Comparison of ENCODE assay signal across 8 cellular contexts in genomic region chr6:36986704-36987047, GRCh38. TPM values are rescaled to one million over a fixed set of nuclear protein-coding genes. Genes with fewer than 3 reads are reported as not detected.
DNase-seq lines count a peak whose midpoint lies in the region; ATAC-seq, FAIRE-seq and TF ChIP-seq lines count a peak whose summit lies in the region.

No MANE protein-coding gene starts in this region.

- H3K4me2 ChIP-seq in K562 (ENCODE audit: insufficient read depth, low read length) (peak overlapping the region; percentile 94), mesendoderm (ENCODE audit: low read length) (peak overlapping the region; percentile 75)

- intact Hi-C loops in K562 (cut with micrococcal nuclease), result loop anchor here (5.0 kb wide), 1 partner anchor 99 kb away; the partner anchor contains the start of gene C6orf89
- intact Hi-C loops in aorta (cut with DNase I), result no loop called here

- peak; percentile 11 for ATAC-seq in HG03159 (IDR thresholded peaks at IDR 0.05; ENCODE audit: unreplicated experiment)
- ATAC-seq in K562, result peak; percentile 32
- no peak for ATAC-seq in aorta (ENCODE audit: low FRiP score)
- no peak for ATAC-seq in GM19467 (IDR thresholded peaks at IDR 0.05; ENCODE audit: unreplicated experiment)

- TF ChIP-seq RAD21 in K562 (CRISPR knock-in tag; conservative IDR thresholded peaks at IDR 0.05 in 1 of 2, IDR thresholded peaks at IDR 0.05 in 1 of 2), result no peak

- TF ChIP-seq POLR2A in K562 (conservative IDR thresholded peaks at IDR 0.05), result no peak

- H3K9me1 ChIP-seq in K562 (ENCODE audit: control insufficient read depth, insufficient read depth, low read length), result peaks cover 7% of the 10 kb centered on the region

- in situ Hi-C loops in K562 (cut with MboI), result no loop called here

- 2% methylated on average over 8 of the region's 8 CpGs for WGBS in K562 (ENCODE audit: insufficient coverage, low coverage, missing lambda C conversion rate)
- no CpG with 5 or more reads among the region's 8 CpGs for WGBS in mesendoderm (ENCODE audit: extremely low coverage, insufficient coverage, low lambda C conversion rate)
- 0 to 1% methylated on average over 8 of the region's 8 CpGs for WGBS in aorta, 2 donors

- H3K9ac ChIP-seq in K562 (ENCODE audit: insufficient read depth in 1 of 2, low read depth in 2 of 2, low read length in 2 of 2) (peak overlapping the region; percentile 84 to 99), mesendoderm (ENCODE audit: low read length) (peak overlapping the region; percentile 94)

- peak overlapping the region; percentile 95 for H3K4me3 ChIP-seq in K562
- H3K4me3 ChIP-seq in mesendoderm (ENCODE audit: low read length), result peak overlapping the region; percentile 78
- H3K4me3 ChIP-seq in aorta (ENCODE audit: low read length in 2 of 2), result peak overlapping the region; percentile 35 to 80

- TF ChIP-seq EP300 in K562 (IDR thresholded peaks at IDR 0.05; ENCODE audit: low read length), result no peak

- H4K8ac ChIP-seq in mesendoderm (ENCODE audit: low read depth, low read length), result peak overlapping the region; percentile 88

- H3K79me2 ChIP-seq in K562 (ENCODE audit: control insufficient read depth, insufficient read depth, low read length), result peaks cover 51% of the 10 kb centered on the region
- H3K79me2 ChIP-seq in mesendoderm (ENCODE audit: control insufficient read depth, insufficient read depth, low read length), result peaks cover 40% of the 10 kb centered on the region

- H4K20me1 ChIP-seq in K562 (replicated peaks; ENCODE audit: control insufficient read depth, insufficient read depth, low read length), result peaks cover 23% of the 10 kb centered on the region

- no peaks in the 10 kb centered on the region; the same call in 1 of the 2 replicates for H3K9me3 ChIP-seq in K562 (replicated peaks; ENCODE audit: control insufficient read depth, insufficient read depth, low read depth, low read length)
- no peaks in the 10 kb centered on the region for H3K9me3 ChIP-seq in aorta (ENCODE audit: control insufficient read depth, low read length)

- no peak overlapping the region for H2BK5ac ChIP-seq in mesendoderm (ENCODE audit: low read length)

- peaks cover 25 to 26% of the 10 kb centered on the region in 2 experiments for H3K4me1 ChIP-seq in K562 (replicated peaks in 1 of 2; ENCODE audit: control insufficient read depth in 2 of 2, insufficient read depth in 2 of 2, low read length in 2 of 2)
- H3K4me1 ChIP-seq in mesendoderm (ENCODE audit: control insufficient read depth, low read depth, low read length), result peaks cover 22% of the 10 kb centered on the region
- H3K4me1 ChIP-seq in aorta (ENCODE audit: control insufficient read depth in 1 of 2, insufficient read depth in 2 of 2, low read length in 2 of 2), result peaks cover 2 to 5% of the 10 kb centered on the region in 2 donors

- peak overlapping the region; percentile 92 for H3K18ac ChIP-seq in mesendoderm (ENCODE audit: low read length)

- peak overlapping the region; percentile 47 for H4K5ac ChIP-seq in mesendoderm (ENCODE audit: low read length)

- no peak overlapping the region for H2AK5ac ChIP-seq in mesendoderm (ENCODE audit: low read length)

- POLR2A ChIA-PET in K562 (lab: Yijun Ruan, JAX), result interaction anchor here (0.6 to 2.5 kb wide), 13 partner anchors 9 to 564 kb away, joined by 3 to 6 read pairs (median 3); partner anchors contain the start of genes PI16 and PPIL1

- H3K4ac ChIP-seq in mesendoderm (ENCODE audit: low read depth, low read length), result peak overlapping the region; percentile 48

- no peak overlapping the region for H2BK15ac ChIP-seq in mesendoderm (replicated peaks; ENCODE audit: low read depth)

- H3K56ac ChIP-seq in mesendoderm (ENCODE audit: low read length), result peak overlapping the region; percentile 92

- H3K27ac ChIP-seq in C4-2B (peak overlapping the region; percentile 93), K562 (ENCODE audit: extremely low read depth, low read depth, low read length) (peak overlapping the region; percentile 84), mesendoderm (ENCODE audit: low read depth, low read length) (peak overlapping the region; percentile 60), aorta (ENCODE audit: low read depth in 1 of 2, low read length in 2 of 2) (peak overlapping the region; percentile 23 to 79)

- H2AFZ ChIP-seq in K562 (ENCODE audit: low read depth, low read length), result peak overlapping the region; percentile 86

- peak; percentile 71 for FAIRE-seq in K562 (lab: Jason Lieb, UNC)

- CTCF ChIA-PET in K562 (lab: Yijun Ruan, JAX; ENCODE audit: low intra/inter-chr PET ratio), result no interaction called here

- H3K23ac ChIP-seq in mesendoderm (ENCODE audit: low read length), result no peak overlapping the region

- H3K36me3 ChIP-seq in K562 (ENCODE audit: control insufficient read depth, insufficient read depth, low read length) (peaks cover 23% of the 10 kb centered on the region), mesendoderm (ENCODE audit: control insufficient read depth, insufficient read depth, low read length) (peaks cover 1% of the 10 kb centered on the region), aorta (ENCODE audit: control insufficient read depth in 1 of 2, insufficient read depth in 2 of 2, low read length in 1 of 2) (no peaks in the 10 kb centered on the region)

- BruUV-seq in K562 (replicated peaks; lab: Mats Ljungman, UMichigan), result no TSS peak

- DNase-seq in K562 (ENCODE audit: extremely low read depth in 1 of 4, low spot score in 3 of 4) (peak in 1 of 4 experiments; percentile 37), mesendoderm (no peak), aorta (no peak), NCI-H2171 treated with DMSO at 0.1 percent for 48 hours (lab: John Stamatoyannopoulos, UW) (no peak), iPS-NIHi11 (ENCODE audit: low spot score) (no peak)

- peaks cover 16% of the 10 kb centered on the region for H3K79me1 ChIP-seq in mesendoderm (ENCODE audit: low read length)

- peak overlapping the region; percentile 65 for H2BK120ac ChIP-seq in mesendoderm (ENCODE audit: low read depth, low read length)

- H3K27me3 ChIP-seq in K562 (ENCODE audit: control insufficient read depth in 2 of 2, insufficient read depth in 2 of 2, low read length in 2 of 2) (peaks cover 0 to 2% of the 10 kb centered on the region in 2 experiments; a peak in 2 of 5 replicates), mesendoderm (ENCODE audit: insufficient read depth, low read length, poor library complexity) (no peaks in the 10 kb centered on the region), aorta (ENCODE audit: control insufficient read depth in 1 of 2, insufficient read depth in 2 of 2, low read length in 1 of 2) (no peaks in the 10 kb centered on the region)

- TF ChIP-seq CTCF in C4-2B (conservative IDR thresholded peaks at IDR 0.05) (no peak), K562 (IDR thresholded peaks at IDR 0.05 in 2 of 3, conservative IDR thresholded peaks at IDR 0.05 in 1 of 3; ENCODE audit: insufficient read depth in 2 of 3, low read depth in 1 of 3, low read length in 3 of 3) (no peak)

RNA-seq across cellular contexts. Expression of gene MTCH1, which starts 0.7 kb away (rescaled TPM):
- total RNA-seq in K562 (2011; cell fraction: chromatin; rRNA removed; ENCODE audit: low replicate concordance), result 102 and 218 TPM in 2 replicates
- total RNA-seq in K562 (2011; cell fraction: nucleolus; rRNA removed), result 162 and 195 TPM in 2 replicates
- total RNA-seq in K562 (2011; cell fraction: nucleoplasm; rRNA removed), result 126 and 134 TPM in 2 replicates
- total RNA-seq in K562 (2014; rRNA removed), result 118 and 148 TPM in 2 replicates
- 98.3 and 112 TPM in 2 replicates for total RNA-seq in K562 (2014; rRNA removed; fragmentation: Illumina TruSeq; extraction: Trizol)
- 114 and 122 TPM in 2 replicates for total RNA-seq in K562 (2015; rRNA removed; fragmentation: Illumina TruSeq; extraction: Trizol)
- 153 and 161 TPM in 2 replicates for total RNA-seq in K562 (2021)
- polyA plus RNA-seq in K562 (2011; rRNA removed), result 135 and 137 TPM in 2 replicates
- polyA plus RNA-seq in K562 (2011; cell fraction: cytosol; rRNA removed), result 156 and 157 TPM in 2 replicates
- polyA plus RNA-seq in K562 (2011; cell fraction: nucleus; rRNA removed), result 338 and 345 TPM in 2 replicates
- polyA plus RNA-seq in K562 (2012), result 148 and 189 TPM in 2 replicates
- polyA plus RNA-seq in K562 (2014; fragmentation: Illumina TruSeq; extraction: Trizol), result 125 and 128 TPM in 2 replicates
- 10 to 100 TPM in 1 of 2 experiments, 1 to 10 TPM in 1; 7.9 to 14.1 TPM for polyA plus RNA-seq in K562 (2014; fragmentation: Nextera tagmentation; extraction: Ambion mirVana)
- 102 and 116 TPM in 2 replicates for polyA plus RNA-seq in K562 (2014; rRNA removed)
- polyA minus RNA-seq in K562 (2011; rRNA and poly(A)+ RNA removed), result 101 and 125 TPM in 2 replicates
- polyA minus RNA-seq in K562 (2011; cell fraction: cytosol; rRNA and poly(A)+ RNA removed), result 65.4 and 66.7 TPM in 2 replicates
- 139 and 166 TPM in 2 replicates for polyA minus RNA-seq in K562 (2011; cell fraction: nucleus; rRNA and poly(A)+ RNA removed)
- 117 TPM for polyA plus RNA-seq in mesendoderm (2013, experiment 1 of 2)
- polyA plus RNA-seq in mesendoderm (2013, experiment 2 of 2), result 118 TPM
- 100 to 1,000 TPM; 171 to 180 TPM for total RNA-seq in aorta
- 100 to 1,000 TPM; 152 to 193 TPM for polyA plus RNA-seq in aorta

RNA-seq across cellular contexts. Expression of gene FGD2, which starts 18.8 kb away (rescaled TPM):
- total RNA-seq in K562 (2011; cell fraction: chromatin; rRNA removed; ENCODE audit: low replicate concordance), result 0.30 and 0.49 TPM in 2 replicates
- total RNA-seq in K562 (2011; cell fraction: nucleolus; rRNA removed), result 0.13 TPM in 1 of 2 replicates, not detected in the other
- total RNA-seq in K562 (2011; cell fraction: nucleoplasm; rRNA removed), result 0.37 TPM in 1 of 2 replicates, not detected in the other
- total RNA-seq in K562 (2014; rRNA removed), result 0.04 TPM in 1 of 2 replicates, not detected in the other
- total RNA-seq in K562 (2014; rRNA removed; fragmentation: Illumina TruSeq; extraction: Trizol), result not detected in 2 replicates
- 0.15 TPM in 1 of 2 replicates, not detected in the other for total RNA-seq in K562 (2015; rRNA removed; fragmentation: Illumina TruSeq; extraction: Trizol)
- 0.13 TPM in 1 of 2 replicates, not detected in the other for total RNA-seq in K562 (2021)
- 0.04 TPM in 1 of 2 replicates, not detected in the other for polyA plus RNA-seq in K562 (2011; rRNA removed)
- polyA plus RNA-seq in K562 (2011; cell fraction: cytosol; rRNA removed), result 0.04 and 0.06 TPM in 2 replicates
- 0.15 and 0.44 TPM in 2 replicates for polyA plus RNA-seq in K562 (2011; cell fraction: nucleus; rRNA removed)
- 0.17 and 0.42 TPM in 2 replicates for polyA plus RNA-seq in K562 (2012)
- not detected in 2 replicates for polyA plus RNA-seq in K562 (2014; fragmentation: Illumina TruSeq; extraction: Trizol)
- not detected for polyA plus RNA-seq in K562 (2014; fragmentation: Nextera tagmentation; extraction: Ambion mirVana)
- polyA plus RNA-seq in K562 (2014; rRNA removed), result 0.09 TPM in 1 of 2 replicates, not detected in the other
- 0.03 TPM in 1 of 2 replicates, not detected in the other for polyA minus RNA-seq in K562 (2011; rRNA and poly(A)+ RNA removed)
- not detected in 2 replicates for polyA minus RNA-seq in K562 (2011; cell fraction: cytosol; rRNA and poly(A)+ RNA removed)
- polyA minus RNA-seq in K562 (2011; cell fraction: nucleus; rRNA and poly(A)+ RNA removed), result 0.33 TPM in 1 of 2 replicates, not detected in the other
- 0.18 TPM for polyA plus RNA-seq in mesendoderm (2013, experiment 1 of 2)
- polyA plus RNA-seq in mesendoderm (2013, experiment 2 of 2), result 0.20 TPM
- total RNA-seq in aorta, result 10 to 100 TPM; 19.9 to 33.9 TPM
- polyA plus RNA-seq in aorta, result 10 to 100 TPM in 1 of 2 donors, 1 to 10 TPM in 1; 2.2 to 12.9 TPM

RNA-seq across cellular contexts. Expression of gene PI16, which starts 32.1 kb away (rescaled TPM):
- total RNA-seq in K562 (2011; cell fraction: chromatin; rRNA removed; ENCODE audit: low replicate concordance), result 0.42 TPM in 1 of 2 replicates, not detected in the other
- 0.33 TPM in 1 of 2 replicates, not detected in the other for total RNA-seq in K562 (2011; cell fraction: nucleolus; rRNA removed)
- total RNA-seq in K562 (2011; cell fraction: nucleoplasm; rRNA removed), result 0.15 and 0.84 TPM in 2 replicates
- total RNA-seq in K562 (2014; rRNA removed), result 0.12 and 0.18 TPM in 2 replicates
- not detected in 2 replicates for total RNA-seq in K562 (2014; rRNA removed; fragmentation: Illumina TruSeq; extraction: Trizol)
- total RNA-seq in K562 (2015; rRNA removed; fragmentation: Illumina TruSeq; extraction: Trizol), result not detected in 2 replicates
- total RNA-seq in K562 (2021), result 0.18 TPM in 1 of 2 replicates, not detected in the other
- polyA plus RNA-seq in K562 (2011; rRNA removed), result 0.06 TPM in 1 of 2 replicates, not detected in the other
- polyA plus RNA-seq in K562 (2011; cell fraction: cytosol; rRNA removed), result not detected in 2 replicates
- 0.06 and 0.13 TPM in 2 replicates for polyA plus RNA-seq in K562 (2011; cell fraction: nucleus; rRNA removed)
- polyA plus RNA-seq in K562 (2012), result 0.10 and 0.64 TPM in 2 replicates
- 0.08 TPM in 1 of 2 replicates, not detected in the other for polyA plus RNA-seq in K562 (2014; fragmentation: Illumina TruSeq; extraction: Trizol)
- polyA plus RNA-seq in K562 (2014; fragmentation: Nextera tagmentation; extraction: Ambion mirVana), result not detected
- polyA plus RNA-seq in K562 (2014; rRNA removed), result 0.54 TPM in 1 of 2 replicates, not detected in the other
- not detected in 2 replicates for polyA minus RNA-seq in K562 (2011; rRNA and poly(A)+ RNA removed)
- not detected in 2 replicates for polyA minus RNA-seq in K562 (2011; cell fraction: cytosol; rRNA and poly(A)+ RNA removed)
- 0.33 TPM in 1 of 2 replicates, not detected in the other for polyA minus RNA-seq in K562 (2011; cell fraction: nucleus; rRNA and poly(A)+ RNA removed)
- not detected for polyA plus RNA-seq in mesendoderm (2013, experiment 1 of 2)
- not detected for polyA plus RNA-seq in mesendoderm (2013, experiment 2 of 2)
- total RNA-seq in aorta, result 100 to 1,000 TPM in 1 of 2 donors, 10 to 100 TPM in 1; 38.7 to 383 TPM
- polyA plus RNA-seq in aorta, result 1 to 10 TPM in 1 of 2 donors, not detected in 1; 4.4 TPM

Comparison
In these comparisons a context has a peak if more than half of its experiments do, and no peak if none do; other contexts are left out.
1. ATAC-seq: peak in HG03159 (single experiment) and K562 (single experiment); none in aorta (single experiment) and GM19467 (single experiment).
2. RNA of gene FGD2, which starts 18.8 kb away (total RNA-seq): 19.9 to 33.9 TPM in aorta; 0.04 to 0.49 TPM in K562; every median in the first group is over 10 times any median in the second.
3. RNA of gene PI16, which starts 32.1 kb away (total RNA-seq): 38.7 to 383 TPM in aorta; 0.12 to 0.84 TPM in K562; every median in the first group is over 10 times any median in the second.
4. Peak in every context shown above with its lines, with median percentiles within 50 percentile points of each other: H3K27ac ChIP-seq and H3K4me3 ChIP-seq.